ENCODE assay signal across 22 cellular contexts in the genomic region with DNA sequence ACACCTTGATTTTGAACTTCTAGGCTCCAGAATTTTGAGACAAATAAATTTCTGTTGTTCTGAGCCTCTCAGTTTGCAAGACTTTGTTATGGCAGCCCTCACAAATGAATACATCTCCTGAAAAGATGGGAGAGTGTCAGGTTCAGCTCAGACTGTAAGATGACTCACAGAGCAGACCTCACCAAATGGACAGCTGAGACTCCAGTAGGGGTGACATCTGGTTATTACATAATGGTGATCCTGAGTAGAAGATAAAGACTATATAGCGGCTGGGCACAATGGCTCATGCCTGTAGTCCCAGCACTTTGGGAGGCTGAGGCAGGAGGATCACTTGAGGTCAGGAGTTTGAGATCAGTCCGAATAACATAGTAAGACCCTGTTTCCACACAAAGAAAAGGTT. TPM values are rescaled to one million over a fixed set of nuclear protein-coding genes. Genes with fewer than 3 reads are reported as not detected.
DNase-seq lines count a peak whose midpoint lies in the region; ATAC-seq and TF ChIP-seq lines count a peak whose summit lies in the region.
"Had no signal": no experiment of that assay in that cellular context is flagged by ENCODE, and none has a peak within 500 bp of the region (broad histone marks: within the 10 kb centered on the region; RNA-seq: fewer than 3 reads in every experiment).

No MANE protein-coding gene starts in this region.

- no peaks in the 10 kb centered on the region for H3K9me2 ChIP-seq in MM.1S (replicated peaks; ENCODE audit: insufficient read depth, low read length)

- H3K9me3 ChIP-seq in uterus (no peaks in the 10 kb centered on the region), MM.1S (replicated peaks; ENCODE audit: insufficient read depth, low read length) (no peaks in the 10 kb centered on the region)
- H3K9me3 ChIP-seq: prostate gland had no signal

- H3K4me2 ChIP-seq in MM.1S (ENCODE audit: low read depth, low read length) = no peak overlapping the region

- TF ChIP-seq POLR2A in uterus (IDR thresholded peaks at IDR 0.05) = no peak

- no peaks in the 10 kb centered on the region for H3K27me3 ChIP-seq in uterus
- no peaks in the 10 kb centered on the region for H3K27me3 ChIP-seq in MM.1S (replicated peaks; ENCODE audit: insufficient read depth, low read length)
- H3K27me3 ChIP-seq: tibial nerve had no signal

- DNase-seq in NCI-H524 (lab: John Stamatoyannopoulos, UW) = peak; percentile 9 to 80
- DNase-seq in NCI-H524 treated with DMSO at 0.1 percent for 48 hours (lab: John Stamatoyannopoulos, UW) = no peak
- DNase-seq in NCI-H82 treated with DMSO at 0.1 percent for 48 hours (lab: John Stamatoyannopoulos, UW; ENCODE audit: unreplicated experiment) = peak; percentile 12
- DNase-seq in choroid plexus epithelial cell (ENCODE audit: low read depth) = peak; percentile 13
- DNase-seq in uterus = no peak
- no peak for DNase-seq in MM.1S
- DNase-seq: activated CD4-positive, alpha-beta T cell treated with anti-CD3 and anti-CD28 coated beads, Interleukin-2, amount 10 ng/mL, durations not matched to agents 24 days and 14 days; C1 segment of cervical spinal cord; GF-D8; H9; hypothalamus; kidney glomerular epithelial cell; natural killer cell; NCI-H1048; NCI-H2081 treated with DMSO at 0.1 percent for 48 hours; NCI-H774 had no signal

- H3K4me3 ChIP-seq in choroid plexus epithelial cell (ENCODE audit: low read depth, low read length) (no peak overlapping the region), uterus (no peak overlapping the region), MM.1S (ENCODE audit: low read length) (no peak overlapping the region)
- H3K4me3 ChIP-seq: prostate gland, skin epidermis, tibial nerve had no signal

- H3K4me1 ChIP-seq in uterus (no peaks in the 10 kb centered on the region), MM.1S (ENCODE audit: low read length) (no peaks in the 10 kb centered on the region)
- H3K4me1 ChIP-seq: prostate gland, tibial nerve had no signal

- intact Hi-C loops in uterus (cut with DNase I; ENCODE audit: low total_unique reads) = no loop called here

- H3F3A ChIP-seq in MM.1S (ENCODE audit: insufficient read depth, low read length) = no peaks in the 10 kb centered on the region

- no peak for TF ChIP-seq CTCF in choroid plexus epithelial cell (conservative IDR thresholded peaks at IDR 0.05; ENCODE audit: low read depth, low read length)
- no peak for TF ChIP-seq CTCF in uterus (IDR thresholded peaks at IDR 0.05)
- TF ChIP-seq CTCF in MM.1S (IDR thresholded peaks at IDR 0.05; ENCODE audit: low read length) = no peak

- no peak overlapping the region for H3K9ac ChIP-seq in MM.1S (ENCODE audit: low read length)

- no peaks in the 10 kb centered on the region for H4K20me1 ChIP-seq in MM.1S (ENCODE audit: insufficient read depth, low read length)

- H3K36me3 ChIP-seq in uterus (no peaks in the 10 kb centered on the region), MM.1S (replicated peaks; ENCODE audit: insufficient read depth, low read length) (no peaks in the 10 kb centered on the region)
- H3K36me3 ChIP-seq: prostate gland, tibial nerve had no signal

- H2AFZ ChIP-seq in MM.1S (ENCODE audit: low read length) = no peak overlapping the region

- H3K79me2 ChIP-seq in MM.1S (ENCODE audit: low read length) = no peaks in the 10 kb centered on the region

- H3K27ac ChIP-seq in uterus (peak overlapping the region; percentile 82 to 85), MM.1S (ENCODE audit: low read length) (no peak overlapping the region)
- H3K27ac ChIP-seq: prostate gland, skin epidermis, tibial nerve had no signal

- ATAC-seq in HG03196 (IDR thresholded peaks at IDR 0.05; ENCODE audit: unreplicated experiment) (no peak), HG02759 (IDR thresholded peaks at IDR 0.05; ENCODE audit: unreplicated experiment) (no peak)
- ATAC-seq: activated T-helper 17 cell treated with anti-CD3 and anti-CD28 coated beads, Interleukin-2, amount 50 U/mL, for 72 hours; natural killer cell had no signal

RNA-seq across cellular contexts. Expression of gene MTMR14, which starts 26.2 kb away (rescaled TPM):
- total RNA-seq in uterus = 10 to 100 TPM; 11.8 to 32.4 (median 22.2) TPM

Comparison
In these comparisons a context has a peak if more than half of its experiments do, and no peak if none do; other contexts are left out.
1. DNase-seq: peak in NCI-H524 (2 of 2), NCI-H82 treated with DMSO at 0.1 percent for 48 hours (single experiment) and choroid plexus epithelial cell (single experiment); none in NCI-H524 treated with DMSO at 0.1 percent for 48 hours (single experiment), uterus (0 of 2) and MM.1S (single experiment).